26 cellular contexts compared by ENCODE assay signal in genomic region chr3:180977498-180977897, GRCh38. TPM values are rescaled to one million over a fixed set of nuclear protein-coding genes. Genes with fewer than 3 reads are reported as not detected.
DNase-seq lines count a peak whose midpoint lies in the region; ATAC-seq, FAIRE-seq and TF ChIP-seq lines count a peak whose summit lies in the region.
"Had no signal": no experiment of that assay in that cellular context is flagged by ENCODE, and none has a peak within 500 bp of the region (broad histone marks: within the 10 kb centered on the region; RNA-seq: fewer than 3 reads in every experiment).

No MANE protein-coding gene starts in this region.

- no peaks in the 10 kb centered on the region; a peak in 1 of 5 replicates for H3K27me3 ChIP-seq in HepG2 (ENCODE audit: control insufficient read depth in 1 of 2, insufficient read depth in 2 of 2, low read length in 2 of 2)
- H3K27me3 ChIP-seq in right lobe of liver = no peaks in the 10 kb centered on the region
- H3K27me3 ChIP-seq in K562 (ENCODE audit: control insufficient read depth in 2 of 2, insufficient read depth in 2 of 2, low read length in 2 of 2) = no peaks in the 10 kb centered on the region
- H3K27me3 ChIP-seq: BE2C; BLaER1 treated with 17β-estradiol and CSF1 and Interleukin-3, amounts not matched to agents 10 nM and 100 nM had no signal

- no peak overlapping the region for H3K27ac Mint-ChIP-seq in T-cell
- H3K27ac Mint-ChIP-seq: CD14-positive monocyte, GM23338, HFFc6 had no signal

- peaks cover 0 to 8% (median 5%) of the 10 kb centered on the region in 3 donors for H3K4me1 Mint-ChIP-seq in T-cell

- no peak overlapping the region for H3K9ac ChIP-seq in HepG2 (ENCODE audit: insufficient read depth, low read depth, low read length)
- H3K9ac ChIP-seq in K562 (ENCODE audit: insufficient read depth in 1 of 2, low read depth in 2 of 2, low read length in 2 of 2) = no peak overlapping the region
- H3K9ac ChIP-seq: BLaER1 treated with 17β-estradiol and CSF1 and Interleukin-3, amounts not matched to agents 10 nM and 100 nM had no signal

- H2AFZ ChIP-seq in HepG2 (ENCODE audit: low read length) = no peak overlapping the region
- no peak overlapping the region for H2AFZ ChIP-seq in K562 (ENCODE audit: low read depth, low read length)
- H2AFZ ChIP-seq: GM23338 had no signal

- H4K20me1 ChIP-seq in HepG2 (ENCODE audit: insufficient read depth, low read length) (no peaks in the 10 kb centered on the region), K562 (replicated peaks; ENCODE audit: control insufficient read depth, insufficient read depth, low read length) (no peaks in the 10 kb centered on the region)

- H3K9me1 ChIP-seq in K562 (ENCODE audit: control insufficient read depth, insufficient read depth, low read length) = no peaks in the 10 kb centered on the region

- FAIRE-seq in HepG2 (lab: Jason Lieb, UNC) (no peak), K562 (lab: Jason Lieb, UNC) (peak; percentile 37)
- FAIRE-seq: A549, D721Med, GM19239 had no signal

- H3K4me3 ChIP-seq in HepG2 (replicated peaks in 1 of 3; ENCODE audit: insufficient read depth in 1 of 3, low read depth in 2 of 3, low read length in 3 of 3) (no peak overlapping the region), right lobe of liver (no peak overlapping the region), K562 (no peak overlapping the region), coronary artery (no peak overlapping the region)
- H3K4me3 ChIP-seq: A549; BLaER1 treated with 17β-estradiol and CSF1 and Interleukin-3, amounts not matched to agents 10 nM and 100 nM; GM12878; GM23338; HAP-1 had no signal

- intact Hi-C loops in HepG2 (cut with micrococcal nuclease; ENCODE audit: unreplicated experiment) = no loop called here
- intact Hi-C loops in right lobe of liver (cut with DNase I) = no loop called here
- intact Hi-C loops in K562 (cut with micrococcal nuclease) = no loop called here

- TF ChIP-seq EP300 in HepG2 (IDR thresholded peaks at IDR 0.05; ENCODE audit: low read depth in 2 of 2, low read length in 2 of 2) (no peak), HepG2 (CRISPR knock-in tag; IDR thresholded peaks at IDR 0.05; ENCODE audit: borderline replicate concordance) (no peak), K562 (IDR thresholded peaks at IDR 0.05; ENCODE audit: low read length) (no peak)

- H3K27ac ChIP-seq in HepG2 (ENCODE audit: extremely low read length, insufficient read depth, low read length) = no peak overlapping the region
- no peak overlapping the region for H3K27ac ChIP-seq in right lobe of liver
- no peak overlapping the region for H3K27ac ChIP-seq in K562 (ENCODE audit: extremely low read depth, low read depth, low read length)
- H3K27ac ChIP-seq in coronary artery = no peak overlapping the region
- H3K27ac ChIP-seq: A549; BLaER1 treated with 17β-estradiol and CSF1 and Interleukin-3, amounts not matched to agents 10 nM and 100 nM had no signal

- H3K36me3 ChIP-seq in HepG2 (replicated peaks in 1 of 2; ENCODE audit: control insufficient read depth in 1 of 2, insufficient read depth in 2 of 2, low read length in 2 of 2) = peaks cover 0 to 16% of the 10 kb centered on the region in 2 experiments; a peak in 3 of 5 replicates
- peaks cover 0 to 11% (median 4%) of the 10 kb centered on the region in 4 donors for H3K36me3 ChIP-seq in right lobe of liver
- peaks cover 73% of the 10 kb centered on the region for H3K36me3 ChIP-seq in K562 (ENCODE audit: control insufficient read depth, insufficient read depth, low read length)

- H3K36me3 Mint-ChIP-seq in T-cell = peaks cover 21% of the 10 kb centered on the region

- H3K9me3 ChIP-seq in HepG2 (ENCODE audit: low read length) (no peaks in the 10 kb centered on the region), right lobe of liver (no peaks in the 10 kb centered on the region), K562 (replicated peaks; ENCODE audit: control insufficient read depth, insufficient read depth, low read depth, low read length) (no peaks in the 10 kb centered on the region)
- H3K9me3 ChIP-seq: A549; BE2C; BLaER1 treated with 17β-estradiol and CSF1 and Interleukin-3, amounts not matched to agents 10 nM and 100 nM; HAP-1 had no signal

- POLR2A ChIA-PET in HepG2 (lab: Yijun Ruan, JAX) (interaction anchor here (0.6 kb wide), 1 partner anchor 153 kb away, joined by 3 read pairs; no protein-coding TSS in a partner anchor), K562 (lab: Yijun Ruan, JAX) (no interaction called here), T-cell (lab: Charles Lee) (interaction anchor here in 1 of 2 donors (0.6 kb wide), 1 partner anchor 16 kb away, joined by 3 read pairs; no protein-coding TSS in a partner anchor)

- H3K4me2 ChIP-seq in HepG2 (ENCODE audit: low read depth, low read length) (no peak overlapping the region), K562 (ENCODE audit: insufficient read depth, low read length) (no peak overlapping the region)
- H3K4me2 ChIP-seq: A549; BLaER1 treated with 17β-estradiol and CSF1 and Interleukin-3, amounts not matched to agents 10 nM and 100 nM; GM23338 had no signal

- TF ChIP-seq POLR2A in HepG2 (IDR thresholded peaks at IDR 0.05; ENCODE audit: insufficient read depth in 1 of 2, low read depth in 2 of 2, low read length in 2 of 2) (no peak), right lobe of liver (IDR thresholded peaks at IDR 0.05) (no peak), K562 (conservative IDR thresholded peaks at IDR 0.05) (no peak)

- H3K4me3 Mint-ChIP-seq in T-cell = no peak overlapping the region
- H3K4me3 Mint-ChIP-seq: CD14-positive monocyte; CD4-positive, alpha-beta T cell; CD8-positive, alpha-beta memory T cell; GM23338; HFFc6 had no signal

- BruUV-seq in HepG2 (replicated peaks; lab: Mats Ljungman, UMichigan) (no TSS peak), K562 (replicated peaks; lab: Mats Ljungman, UMichigan) (no TSS peak)

- no peaks in the 10 kb centered on the region for H3K27me3 Mint-ChIP-seq in T-cell
- H3K27me3 Mint-ChIP-seq: CD4-positive, alpha-beta T cell; CD8-positive, alpha-beta memory T cell had no signal

- TF ChIP-seq RAD21 in HepG2 (CRISPR knock-in tag; IDR thresholded peaks at IDR 0.05) (no peak), K562 (CRISPR knock-in tag; conservative IDR thresholded peaks at IDR 0.05 in 1 of 2, IDR thresholded peaks at IDR 0.05 in 1 of 2) (no peak)

- in situ Hi-C loops in HepG2 (cut with HindIII; ENCODE audit: extremely low pct_ligation_motif_present, low pct_unique_long_range_greater_than_20kb) = loop anchor here (25.0 kb wide), 1 partner anchor 365 kb away; the partner anchor contains the start of gene TTC14
- in situ Hi-C loops in K562 (cut with MboI) = loop anchor here (25.0 kb wide), 1 partner anchor 365 kb away; the partner anchor contains the start of gene TTC14

- H3K9me3 Mint-ChIP-seq in T-cell = no peaks in the 10 kb centered on the region
- H3K9me3 Mint-ChIP-seq: CD14-positive monocyte; CD4-positive, alpha-beta T cell; CD8-positive, alpha-beta memory T cell; GM23338; HFFc6 had no signal

- DNase-seq in HepG2 (ENCODE audit: low spot score) (no peak), right lobe of liver (no peak), K562 (ENCODE audit: extremely low read depth in 1 of 4, low spot score in 3 of 4) (no peak), retina (peak; percentile 59), T-cell (no peak), coronary artery (ENCODE audit: low spot score) (no peak)
- no peak for DNase-seq in activated CD4-positive, CD25-positive, alpha-beta regulatory T cell treated with anti-CD3 and anti-CD28 coated beads, Interleukin-2, amount 50 U/mL, for 72 hours
- DNase-seq: 8988T; ACHN; AML-193; BE2C; CD4-positive, alpha-beta T cell; CD8-positive, alpha-beta memory T cell; DMS 273 treated with DMSO at 0.1 percent for 48 hours; DMS79; EL; GDM1; HFFc6 had no signal

- no peaks in the 10 kb centered on the region for H3K79me2 ChIP-seq in HepG2 (ENCODE audit: insufficient read depth, low read length)
- no peaks in the 10 kb centered on the region for H3K79me2 ChIP-seq in K562 (ENCODE audit: control insufficient read depth, insufficient read depth, low read length)

- TF ChIP-seq CTCF in HepG2 (CRISPR knock-in tag; IDR thresholded peaks at IDR 0.05) (no peak), right lobe of liver (IDR thresholded peaks at IDR 0.05) (no peak), K562 (IDR thresholded peaks at IDR 0.05 in 2 of 3, conservative IDR thresholded peaks at IDR 0.05 in 1 of 3; ENCODE audit: insufficient read depth in 2 of 3, low read depth in 1 of 3, low read length in 3 of 3) (no peak), coronary artery (IDR thresholded peaks at IDR 0.05) (no peak)

- no peak for ATAC-seq in HepG2
- no peak for ATAC-seq in right lobe of liver
- no peak for ATAC-seq in K562
- no peak for ATAC-seq in T-cell (replicated peaks in 1 of 4)
- ATAC-seq: A549, GM12878, GM23338 had no signal

- H3K4me1 ChIP-seq in HepG2 (ENCODE audit: insufficient read depth, low read length) (peaks cover 9% of the 10 kb centered on the region; the same call in 1 of the 2 replicates), right lobe of liver (peaks cover 0 to 6% (median 0%) of the 10 kb centered on the region in 4 donors), K562 (replicated peaks in 1 of 2; ENCODE audit: control insufficient read depth in 2 of 2, insufficient read depth in 2 of 2, low read length in 2 of 2) (peaks cover 0 to 2% of the 10 kb centered on the region in 2 experiments; a peak in 1 of 5 replicates)
- H3K4me1 ChIP-seq: A549; BE2C; BLaER1 treated with 17β-estradiol and CSF1 and Interleukin-3, amounts not matched to agents 10 nM and 100 nM; HAP-1 had no signal

- CTCF ChIA-PET in HepG2 (lab: Yijun Ruan, JAX; ENCODE audit: low intra/inter-chr PET ratio, low total read pairs) (no interaction called here), K562 (lab: Yijun Ruan, JAX; ENCODE audit: low intra/inter-chr PET ratio) (no interaction called here), T-cell (lab: Charles Lee) (interaction anchor here (0.6 to 0.8 kb wide), 2 partner anchors 13 to 24 kb away, joined by 3 to 8 read pairs; no protein-coding TSS in a partner anchor)

RNA-seq across cellular contexts. Expression of gene DNAJC19, which starts 12.0 kb away (rescaled TPM):
- total RNA-seq in HepG2 (2016; rRNA removed; fragmentation: Illumina TruSeq; extraction: Trizol) (68.8 and 75.8 TPM in 2 replicates), right lobe of liver (10 to 100 TPM; 21.0 to 52.8 (median 28.5) TPM), K562 (2014; rRNA removed) (69.4 and 99.3 TPM in 2 replicates), K562 (2014; rRNA removed; fragmentation: Illumina TruSeq; extraction: Trizol) (72.3 and 78.8 TPM in 2 replicates), K562 (2015; rRNA removed; fragmentation: Illumina TruSeq; extraction: Trizol) (55.7 and 59.8 TPM in 2 replicates), K562 (2021) (99.1 and 117 TPM in 2 replicates), T-cell (10 to 100 TPM; 29.2 to 52.6 (median 42.0) TPM)
- total RNA-seq in HepG2 (2016; cell fraction: cytosol; rRNA removed; fragmentation: Illumina TruSeq; extraction: Trizol; ENCODE audit: low read depth) = 136 and 179 TPM in 2 replicates
- 70.3 and 76.9 TPM in 2 replicates for total RNA-seq in HepG2 (2016; cell fraction: insoluble cytoplasmic fraction; rRNA removed; fragmentation: Illumina TruSeq; extraction: Trizol)
- total RNA-seq in HepG2 (2016; cell fraction: membrane; rRNA removed; fragmentation: Illumina TruSeq; extraction: Trizol) = 133 and 153 TPM in 2 replicates
- total RNA-seq in HepG2 (2016; cell fraction: nucleus; rRNA removed; fragmentation: Illumina TruSeq; extraction: Trizol) = 29.9 and 32.8 TPM in 2 replicates
- polyA plus RNA-seq in HepG2 (2011; rRNA removed) (51.1 and 55.9 TPM in 2 replicates), K562 (2011; rRNA removed) (111 and 125 TPM in 2 replicates), K562 (2014; fragmentation: Illumina TruSeq; extraction: Trizol) (86.2 and 93.5 TPM in 2 replicates), K562 (2014; fragmentation: Nextera tagmentation; extraction: Ambion mirVana) (100 to 1,000 TPM; 116 to 136 TPM), K562 (2014; rRNA removed) (125 and 184 TPM in 2 replicates)
- 32.0 and 42.0 TPM in 2 replicates for polyA plus RNA-seq in HepG2 (2011; cell fraction: cytosol; rRNA removed)
- 21.3 and 28.5 TPM in 2 replicates for polyA plus RNA-seq in HepG2 (2011; cell fraction: nucleus; rRNA removed)
- polyA plus RNA-seq in HepG2 (2012) = 51.5 and 65.8 TPM in 2 replicates
- 200 and 273 TPM in 2 replicates for polyA plus RNA-seq in HepG2 (2016; cell fraction: cytosol; fragmentation: Illumina TruSeq; extraction: Trizol; ENCODE audit: low read depth)
- polyA plus RNA-seq in HepG2 (2016; cell fraction: insoluble cytoplasmic fraction; fragmentation: Illumina TruSeq; extraction: Trizol; ENCODE audit: low read depth) = 69.9 and 93.8 TPM in 2 replicates
- 154 and 167 TPM in 2 replicates for polyA plus RNA-seq in HepG2 (2016; cell fraction: membrane; fragmentation: Illumina TruSeq; extraction: Trizol; ENCODE audit: low read depth)
- polyA plus RNA-seq in HepG2 (2016; cell fraction: nucleus; fragmentation: Illumina TruSeq; extraction: Trizol; ENCODE audit: insufficient read depth, low read depth) = 76.3 and 81.3 TPM in 2 replicates
- 24.8 and 35.4 TPM in 2 replicates for polyA minus RNA-seq in HepG2 (2011; rRNA and poly(A)+ RNA removed; ENCODE audit: low replicate concordance)
- 11.2 and 14.0 TPM in 2 replicates for polyA minus RNA-seq in HepG2 (2011; cell fraction: cytosol; rRNA and poly(A)+ RNA removed)
- polyA minus RNA-seq in HepG2 (2011; cell fraction: nucleus; rRNA and poly(A)+ RNA removed) = 18.5 and 27.1 TPM in 2 replicates
- total RNA-seq in K562 (2011; cell fraction: chromatin; rRNA removed; ENCODE audit: low replicate concordance) = 32.3 and 60.4 TPM in 2 replicates
- 36.2 and 41.5 TPM in 2 replicates for total RNA-seq in K562 (2011; cell fraction: nucleolus; rRNA removed)
- 57.3 and 78.0 TPM in 2 replicates for total RNA-seq in K562 (2011; cell fraction: nucleoplasm; rRNA removed)
- polyA plus RNA-seq in K562 (2011; cell fraction: cytosol; rRNA removed) = 93.8 and 94.6 TPM in 2 replicates
- polyA plus RNA-seq in K562 (2011; cell fraction: nucleus; rRNA removed) = 60.6 and 71.2 TPM in 2 replicates
- 112 and 169 TPM in 2 replicates for polyA plus RNA-seq in K562 (2012)
- 43.0 and 59.7 TPM in 2 replicates for polyA minus RNA-seq in K562 (2011; rRNA and poly(A)+ RNA removed)
- 22.4 and 26.1 TPM in 2 replicates for polyA minus RNA-seq in K562 (2011; cell fraction: cytosol; rRNA and poly(A)+ RNA removed)
- polyA minus RNA-seq in K562 (2011; cell fraction: nucleus; rRNA and poly(A)+ RNA removed) = 21.9 and 42.3 TPM in 2 replicates

Comparison
In these comparisons a context has a peak if more than half of its experiments do, and no peak if none do; other contexts are left out.
1. CTCF ChIA-PET loops: an anchor here in T-cell (0.6 to 0.8 kb wide); none called in HepG2 and K562.